Comparison of ENCODE assay signal across 1 cellular context in the genomic region with DNA sequence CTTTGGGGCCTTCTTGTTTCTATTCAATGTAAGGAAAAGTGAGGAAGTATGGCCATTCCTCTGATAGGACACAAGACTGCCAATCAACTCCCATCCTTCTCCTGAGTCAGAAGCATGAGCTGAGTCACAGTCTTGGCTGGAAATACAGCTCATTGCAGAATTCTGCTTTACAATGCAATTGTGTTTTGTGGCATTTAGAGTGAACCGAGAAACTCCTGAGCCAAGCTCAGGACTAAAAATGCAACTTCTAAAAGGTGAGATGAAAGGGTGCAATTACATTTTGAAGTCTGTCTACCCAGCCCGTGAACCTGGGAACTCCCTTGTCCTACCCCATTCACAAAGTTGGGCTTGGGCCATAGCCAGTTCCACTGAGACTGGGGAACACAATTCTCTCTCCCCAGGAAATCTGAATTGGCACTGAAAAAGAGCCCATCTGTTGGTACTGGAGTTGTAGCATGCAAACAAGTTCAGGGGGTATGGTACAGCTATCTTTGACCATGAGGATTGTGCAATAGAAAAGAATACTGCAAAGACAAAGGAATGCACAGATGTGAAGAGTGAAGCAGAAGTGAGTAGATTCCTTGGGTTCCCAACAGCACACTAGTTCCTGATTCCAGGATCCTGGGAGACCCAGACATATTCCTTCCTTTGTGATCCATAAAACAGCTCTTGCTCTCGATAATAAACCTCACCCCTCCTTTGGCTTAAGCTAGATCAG.
TF ChIP-seq lines count a peak whose summit lies in the region.

No MANE protein-coding gene starts in this region.

TF ChIP-seq in SK-N-SH treated with all-trans-retinoic acid at 6 μM for 48 hours, 23 proteins besides CTCF, POLR2A, EP300 and RAD21 (continued from another document):
- no peak for TF ChIP-seq TSHZ2 (CRISPR knock-in tag; IDR thresholded peaks at IDR 0.05)
- no peak for TF ChIP-seq BACH2 (CRISPR knock-in tag; IDR thresholded peaks at IDR 0.05; ENCODE audit: borderline replicate concordance)
- no peak for TF ChIP-seq ZC3H10 (CRISPR knock-in tag; IDR thresholded peaks at IDR 0.05)
- no peak for TF ChIP-seq ESRRG (CRISPR knock-in tag; IDR thresholded peaks at IDR 0.05)
- TF ChIP-seq ISL1 (CRISPR knock-in tag; IDR thresholded peaks at IDR 0.05) = no peak
- TF ChIP-seq ZNF8 (CRISPR knock-in tag; IDR thresholded peaks at IDR 0.05) = no peak
- TF ChIP-seq OSR1 (CRISPR knock-in tag; IDR thresholded peaks at IDR 0.05) = no peak
- no peak for TF ChIP-seq CREB5 (CRISPR knock-in tag; IDR thresholded peaks at IDR 0.05; ENCODE audit: low read depth)
TF ChIP-seq in SK-N-SH treated with all-trans-retinoic acid at 6 μM for 48 hours: peak in this region for 0.
